Comparison of ENCODE assay signal across 18 cellular contexts in genomic region chr4:123547818-123548200, GRCh38.
DNase-seq lines count a peak whose midpoint lies in the region; ATAC-seq and TF ChIP-seq lines count a peak whose summit lies in the region.
"Had no signal": no experiment of that assay in that cellular context is flagged by ENCODE, and none has a peak within 500 bp of the region (broad histone marks: within the 10 kb centered on the region; RNA-seq: fewer than 3 reads in every experiment).

No MANE protein-coding gene starts in this region.

- no peak for TF ChIP-seq CTCF in colonic mucosa (IDR thresholded peaks at IDR 0.05)
- no peak for TF ChIP-seq CTCF in left lung (IDR thresholded peaks at IDR 0.05)

- H3K27ac Mint-ChIP-seq in activated CD4-positive, alpha-beta memory T cell treated with anti-CD3 and anti-CD28 coated beads for 36 hours, result no peak overlapping the region
- H3K27ac Mint-ChIP-seq in activated CD4-positive, alpha-beta T cell treated with anti-CD3 and anti-CD28 coated beads, Interleukin-2, amount 10 ng/mL, durations not matched to agents 7 days and 5 days, result no peak overlapping the region

- 99% methylated on average over 3 of the region's 3 CpGs for WGBS in HUES64

- H3K36me3 ChIP-seq in HUES64 (ENCODE audit: insufficient read depth, low read length) (no peaks in the 10 kb centered on the region), colonic mucosa (no peaks in the 10 kb centered on the region), left lung (no peaks in the 10 kb centered on the region)
- H3K36me3 ChIP-seq: adrenal gland had no signal

- ATAC-seq in left lung, result no peak

- POLR2A ChIA-PET in activated CD4-positive, alpha-beta memory T cell treated with anti-CD3 and anti-CD28 coated beads for 36 hours (lab: Charles Lee), result no interaction called here
- POLR2A ChIA-PET in activated CD4-positive, alpha-beta T cell treated with anti-CD3 and anti-CD28 coated beads, Interleukin-2, amount 10 ng/mL, durations not matched to agents 7 days and 5 days (lab: Charles Lee), result no interaction called here

- intact Hi-C loops in colonic mucosa (cut with DNase I), result no loop called here
- intact Hi-C loops in left lung (cut with DNase I), result no loop called here
- intact Hi-C loops in activated CD4-positive, alpha-beta memory T cell treated with anti-CD3 and anti-CD28 coated beads for 36 hours (cut with micrococcal nuclease), result no loop called here

- no peak overlapping the region for H3K4me3 Mint-ChIP-seq in activated CD4-positive, alpha-beta memory T cell treated with anti-CD3 and anti-CD28 coated beads for 36 hours
- no peak overlapping the region for H3K4me3 Mint-ChIP-seq in activated CD4-positive, alpha-beta T cell treated with anti-CD3 and anti-CD28 coated beads, Interleukin-2, amount 10 ng/mL, durations not matched to agents 7 days and 5 days

- H3K27me3 ChIP-seq in HUES64 (ENCODE audit: insufficient read depth, low read length) (peaks cover 8% of the 10 kb centered on the region), colonic mucosa (no peaks in the 10 kb centered on the region), left lung (no peaks in the 10 kb centered on the region)
- H3K27me3 ChIP-seq: adrenal gland had no signal

- H3K27me3 Mint-ChIP-seq in activated CD4-positive, alpha-beta memory T cell treated with anti-CD3 and anti-CD28 coated beads for 36 hours, result peaks cover 3% of the 10 kb centered on the region
- peaks cover 2% of the 10 kb centered on the region for H3K27me3 Mint-ChIP-seq in activated CD4-positive, alpha-beta T cell treated with anti-CD3 and anti-CD28 coated beads, Interleukin-2, amount 10 ng/mL, durations not matched to agents 7 days and 5 days

- no peaks in the 10 kb centered on the region for H3K4me1 Mint-ChIP-seq in activated CD4-positive, alpha-beta memory T cell treated with anti-CD3 and anti-CD28 coated beads for 36 hours (ENCODE audit: low read depth)
- H3K4me1 Mint-ChIP-seq in activated CD4-positive, alpha-beta T cell treated with anti-CD3 and anti-CD28 coated beads, Interleukin-2, amount 10 ng/mL, durations not matched to agents 7 days and 5 days, result no peaks in the 10 kb centered on the region

- DNase-seq in colonic mucosa (no peak), left lung (no peak), NCI-H1436 treated with DMSO at 0.1 percent for 48 hours (lab: John Stamatoyannopoulos, UW) (no peak)
- DNase-seq in activated CD4-positive, alpha-beta memory T cell treated with anti-CD3 and anti-CD28 coated beads for 36 hours, result no peak
- DNase-seq in stimulated activated CD4-positive, alpha-beta T cell treated with anti-CD3 and anti-CD28 coated beads, Interleukin-12 subunit alpha, Interleukin-12 subunit beta, amount 100 ng/mL, for 4 hours, result no peak
- DNase-seq in activated CD4-positive, alpha-beta T cell treated with anti-CD3 and anti-CD28 coated beads, Interleukin-2, amount 10 ng/mL, durations not matched to agents 7 days and 5 days, result no peak
- DNase-seq: activated CD4-positive, alpha-beta T cell treated with anti-CD3 and anti-CD28 coated beads for 48 hours; activated CD8-positive, alpha-beta memory T cell treated with anti-CD3 and anti-CD28 coated beads, Interleukin-2, amount 50 U/mL, for 48 hours; activated effector memory CD4-positive, alpha-beta T cell treated with anti-CD3 and anti-CD28 coated beads, Interleukin-2, amount 50 U/mL, for 16 hours; adrenal gland; central memory CD4-positive, alpha-beta T cell; COR-L47; effector memory CD4-positive, alpha-beta T cell; Karpas-422; RPMI8226; stimulated activated CD4-positive, alpha-beta T cell treated with anti-CD3 and anti-CD28 coated beads, Interleukin-4, amount 100 ng/mL, for 24 hours had no signal

- H3K9me3 Mint-ChIP-seq in activated CD4-positive, alpha-beta memory T cell treated with anti-CD3 and anti-CD28 coated beads for 36 hours, result peaks cover 6% of the 10 kb centered on the region
- H3K9me3 Mint-ChIP-seq in activated CD4-positive, alpha-beta T cell treated with anti-CD3 and anti-CD28 coated beads, Interleukin-2, amount 10 ng/mL, durations not matched to agents 7 days and 5 days, result no peaks in the 10 kb centered on the region

- H3K4me1 ChIP-seq in HUES64 (ENCODE audit: insufficient read depth, low read length) (peaks cover 38% of the 10 kb centered on the region), colonic mucosa (peaks cover 12% of the 10 kb centered on the region), left lung (peaks cover 0 to 5% of the 10 kb centered on the region in 2 donors)
- H3K4me1 ChIP-seq: adrenal gland had no signal

- H3K9me3 ChIP-seq in HUES64 (ENCODE audit: insufficient read depth, low read depth, low read length) (no peaks in the 10 kb centered on the region), colonic mucosa (no peaks in the 10 kb centered on the region), left lung (peaks cover 0 to 3% of the 10 kb centered on the region in 2 donors)
- H3K9me3 ChIP-seq: adrenal gland had no signal

- H3K27ac ChIP-seq in HUES64 (ENCODE audit: low read depth, low read length) (peak overlapping the region; percentile 42), colonic mucosa (peak overlapping the region; percentile 83), left lung (peak overlapping the region; percentile 48 to 75), skin epidermis (peak overlapping the region in 17 of 21 experiments; percentile 31 to 77 (median 61))
- H3K27ac ChIP-seq: adrenal gland had no signal

- peak overlapping the region; percentile 35 for H3K4me3 ChIP-seq in HUES64 (ENCODE audit: low read length)
- no peak overlapping the region for H3K4me3 ChIP-seq in colonic mucosa
- H3K4me3 ChIP-seq in left lung, result peak overlapping the region in 1 of 2 donors; percentile 9
- no peak overlapping the region for H3K4me3 ChIP-seq in skin epidermis
- H3K4me3 ChIP-seq: adrenal gland had no signal

- no peaks in the 10 kb centered on the region for H3K36me3 Mint-ChIP-seq in activated CD4-positive, alpha-beta memory T cell treated with anti-CD3 and anti-CD28 coated beads for 36 hours
- no peaks in the 10 kb centered on the region for H3K36me3 Mint-ChIP-seq in activated CD4-positive, alpha-beta T cell treated with anti-CD3 and anti-CD28 coated beads, Interleukin-2, amount 10 ng/mL, durations not matched to agents 7 days and 5 days (ENCODE audit: low read depth)

- H3K9ac ChIP-seq in HUES64 (ENCODE audit: low read depth, low read length) (peak overlapping the region; percentile 67), colonic mucosa (ENCODE audit: low read depth in 2 of 2, low read length in 2 of 2) (peak overlapping the region in 1 of 2 donors; percentile 56)

- CTCF ChIA-PET in activated CD4-positive, alpha-beta memory T cell treated with anti-CD3 and anti-CD28 coated beads for 36 hours (lab: Charles Lee), result no interaction called here
- CTCF ChIA-PET in activated CD4-positive, alpha-beta T cell treated with anti-CD3 and anti-CD28 coated beads, Interleukin-2, amount 10 ng/mL, durations not matched to agents 7 days and 5 days (lab: Charles Lee), result no interaction called here
